Comparison of ENCODE assay signal across 8 cellular contexts in the genomic region with DNA sequence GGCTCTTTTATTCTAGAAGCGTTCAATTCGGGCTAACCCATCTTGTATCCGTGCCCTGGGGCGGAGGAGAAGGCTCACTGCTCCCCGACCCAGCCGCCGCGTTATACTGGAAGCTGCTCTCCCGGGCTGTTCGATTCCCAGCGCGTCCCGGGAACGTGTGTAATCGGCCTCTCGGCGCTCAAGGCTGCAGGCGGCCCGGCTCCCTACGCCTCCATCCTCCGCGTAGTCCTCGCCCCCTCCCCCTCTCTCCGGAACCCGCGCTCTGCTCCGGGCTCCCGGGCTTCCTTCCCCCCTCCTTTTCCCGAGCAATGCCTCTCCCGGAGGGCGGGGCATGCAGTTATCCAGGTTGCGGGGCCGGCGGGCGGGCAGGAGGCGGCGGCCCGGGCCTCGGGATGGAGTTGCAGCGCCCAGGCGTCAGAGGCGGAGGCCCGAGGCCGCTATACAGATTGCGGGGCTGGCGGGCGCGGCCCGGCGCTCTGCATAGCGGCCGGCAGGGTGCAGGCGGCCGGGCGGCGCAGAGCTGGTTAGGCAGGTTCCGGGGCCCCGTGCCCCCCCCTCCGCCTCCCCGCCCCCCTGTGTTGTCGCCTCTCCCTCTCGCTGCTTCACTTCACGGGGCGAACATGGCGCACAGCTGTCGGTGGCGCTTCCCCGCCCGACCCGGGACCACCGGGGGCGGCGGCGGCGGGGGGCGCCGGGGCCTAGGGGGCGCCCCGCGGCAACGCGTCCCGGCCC. TPM values are rescaled to one million over a fixed set of nuclear protein-coding genes. Genes with fewer than 3 reads are reported as not detected.
A peak's percentile ranks its signal among the peaks of the same experiment; 100 is the strongest.
DNase-seq lines count a peak whose midpoint lies in the region; ATAC-seq, FAIRE-seq and TF ChIP-seq lines count a peak whose summit lies in the region.

A gene (plus strand): TSS at position 600 of the 732 bp plus-strand sequence. CDS start 21 bp downstream, at position 621.

- no peaks in the 10 kb centered on the region for H3K9me3 ChIP-seq in SU-DHL-6 (ENCODE audit: insufficient read depth, low read length)
- no peaks in the 10 kb centered on the region for H3K9me3 ChIP-seq in pancreas
- H3K9me3 ChIP-seq in thyroid gland: no peaks in the 10 kb centered on the region

- no peak for FAIRE-seq in pancreas (lab: Jason Lieb, UNC)

- no peaks in the 10 kb centered on the region for H3K9me3 Mint-ChIP-seq in activated naive CD8-positive, alpha-beta T cell treated with anti-CD3 and anti-CD28 coated beads, Interleukin-2, amount 10 ng/mL, durations not matched to agents 7 days and 5 days

- H3K9ac ChIP-seq in SU-DHL-6 (ENCODE audit: low read length): peak within 1 kb of the TSS; percentile 92

- TF ChIP-seq POLR2A in thyroid gland (IDR thresholded peaks at IDR 0.05): peak in 1 of 2 donors; percentile 44

- peak within 1 kb of the TSS; percentile 78 for H2AFZ ChIP-seq in SU-DHL-6 (ENCODE audit: low read depth, low read length, severe bottlenecking)

- H3K27ac ChIP-seq in SU-DHL-6 (ENCODE audit: low read depth, low read length) (peak within 1 kb of the TSS; percentile 91), pancreas (peak within 1 kb of the TSS; percentile 83 to 89 (median 86)), thyroid gland (peak within 1 kb of the TSS; percentile 71 to 91 (median 91))

- TF ChIP-seq CTCF in GM10248 (IDR thresholded peaks at IDR 0.05; ENCODE audit: control extremely low read depth, extremely low read depth, low read depth, missing control alignments) (peak; percentile 100), SU-DHL-6 (IDR thresholded peaks at IDR 0.05; ENCODE audit: insufficient read depth, low read length, poor library complexity, severe bottlenecking) (no peak), pancreas (IDR thresholded peaks at IDR 0.05) (no peak), thyroid gland (IDR thresholded peaks at IDR 0.05) (peak in 3 of 6 experiments; percentile 35 to 99 (median 60))

- H3K36me3 ChIP-seq in SU-DHL-6 (ENCODE audit: low read length): peaks cover 17% of the 10 kb centered on the region
- H3K36me3 ChIP-seq in pancreas: no peaks in the 10 kb centered on the region
- H3K36me3 ChIP-seq in thyroid gland: no peaks in the 10 kb centered on the region

- peaks cover 4% of the 10 kb centered on the region for H3K27me3 Mint-ChIP-seq in activated naive CD8-positive, alpha-beta T cell treated with anti-CD3 and anti-CD28 coated beads, Interleukin-2, amount 10 ng/mL, durations not matched to agents 7 days and 5 days

- peak; percentile 93 for DNase-seq in GM10248 (ENCODE audit: extremely low spot score)
- DNase-seq in NCI-H1417 (lab: John Stamatoyannopoulos, UW): peak; percentile 97 to 100 (median 99)
- DNase-seq in activated naive CD8-positive, alpha-beta T cell treated with anti-CD3 and anti-CD28 coated beads, Interleukin-2, amount 10 ng/mL, durations not matched to agents 7 days and 5 days: peak; percentile 99
- DNase-seq in Right ventricle myocardium inferior (ENCODE audit: missing footprints): peak; percentile 98
- peak; percentile 99 to 100 (median 99) for DNase-seq in pancreas
- peak; percentile 98 for DNase-seq in thyroid gland

- H3K4me1 ChIP-seq in pancreas (peaks cover 6 to 13% (median 12%) of the 10 kb centered on the region in 3 donors), thyroid gland (peaks cover 22 to 35% of the 10 kb centered on the region in 2 donors)

- H3K27me3 ChIP-seq in SU-DHL-6 (ENCODE audit: low read length): no peaks in the 10 kb centered on the region
- H3K27me3 ChIP-seq in pancreas: no peaks in the 10 kb centered on the region
- H3K27me3 ChIP-seq in thyroid gland: no peaks in the 10 kb centered on the region

- peak within 1 kb of the TSS; percentile 94 for H3K27ac Mint-ChIP-seq in activated naive CD8-positive, alpha-beta T cell treated with anti-CD3 and anti-CD28 coated beads, Interleukin-2, amount 10 ng/mL, durations not matched to agents 7 days and 5 days

- H3K9me2 ChIP-seq in SU-DHL-6 (replicated peaks; ENCODE audit: insufficient read depth, low read length): no peaks in the 10 kb centered on the region

- H3K4me1 Mint-ChIP-seq in activated naive CD8-positive, alpha-beta T cell treated with anti-CD3 and anti-CD28 coated beads, Interleukin-2, amount 10 ng/mL, durations not matched to agents 7 days and 5 days: peaks cover 28% of the 10 kb centered on the region

- H3K4me3 Mint-ChIP-seq in activated naive CD8-positive, alpha-beta T cell treated with anti-CD3 and anti-CD28 coated beads, Interleukin-2, amount 10 ng/mL, durations not matched to agents 7 days and 5 days: peak within 1 kb of the TSS; percentile 98

- peak; percentile 62 for ATAC-seq in HG02759 (IDR thresholded peaks at IDR 0.05; ENCODE audit: unreplicated experiment)
- ATAC-seq in activated naive CD8-positive, alpha-beta T cell treated with anti-CD3 and anti-CD28 coated beads, Interleukin-2, amount 10 ng/mL, durations not matched to agents 7 days and 5 days (ENCODE audit: low read depth): peak; percentile 44
- ATAC-seq in Right ventricle myocardium inferior: peak; percentile 95
- peak; percentile 84 to 92 (median 88) for ATAC-seq in pancreas

- peaks cover 45% of the 10 kb centered on the region for H3K79me2 ChIP-seq in SU-DHL-6 (ENCODE audit: insufficient read depth, low read length)

- H4K20me1 ChIP-seq in SU-DHL-6 (ENCODE audit: low read depth, low read length): peaks cover 17% of the 10 kb centered on the region

- intact Hi-C loops in Right ventricle myocardium inferior (cut with DNase I): loop anchor here (1.0 kb wide), 1 partner anchor 35 kb away; a partner anchor contains a TSS
- intact Hi-C loops in pancreas (cut with DNase I): no loop called here
- intact Hi-C loops in thyroid gland (cut with DNase I): loop anchor here (2.0 kb wide), 1 partner anchor 35 kb away; a partner anchor contains a TSS

- H3F3A ChIP-seq in SU-DHL-6 (ENCODE audit: insufficient read depth): peaks cover 15% of the 10 kb centered on the region; the same call in 1 of the 2 replicates

- peaks cover 4% of the 10 kb centered on the region for H3K36me3 Mint-ChIP-seq in activated naive CD8-positive, alpha-beta T cell treated with anti-CD3 and anti-CD28 coated beads, Interleukin-2, amount 10 ng/mL, durations not matched to agents 7 days and 5 days

- 0 to 1% methylated on average over 61 to 83 of the region's 83 CpGs for WGBS in pancreas, 2 donors
- WGBS in thyroid gland, 2 donors: 0% methylated on average over 3 to 26 of the region's 83 CpGs

- peak within 1 kb of the TSS; percentile 85 for H3K4me3 ChIP-seq in SU-DHL-6 (ENCODE audit: insufficient read depth, low read length, poor library complexity, severe bottlenecking)
- H3K4me3 ChIP-seq in pancreas: peak within 1 kb of the TSS; percentile 98 to 100 (median 99)
- H3K4me3 ChIP-seq in thyroid gland (replicated peaks in 1 of 3): peak within 1 kb of the TSS; percentile 51 to 95 (median 79)

- CTCF ChIA-PET in GM10248 (lab: Yijun Ruan, JAX): interaction anchor here (0.8 to 2.1 kb wide), 9 partner anchors 8 to 52 kb away, joined by 3 to 11 read pairs (median 4); no protein-coding TSS in a partner anchor

- H3K4me2 ChIP-seq in SU-DHL-6 (ENCODE audit: low read depth, low read length, poor library complexity, severe bottlenecking): peak within 1 kb of the TSS; percentile 86

- POLR2A ChIA-PET in GM10248 (lab: Yijun Ruan, JAX): interaction anchor here (0.6 to 1.2 kb wide), 2 partner anchors 22 to 25 kb away, joined by 3 read pairs; no protein-coding TSS in a partner anchor
- POLR2A ChIA-PET in activated naive CD8-positive, alpha-beta T cell treated with anti-CD3 and anti-CD28 coated beads, Interleukin-2, amount 10 ng/mL, durations not matched to agents 7 days and 5 days (lab: Charles Lee): interaction anchor here (0.6 to 2.5 kb wide), 17 partner anchors 8 to 583 kb away, joined by 3 to 22 read pairs (median 3); a partner anchor contains a TSS

RNA-seq across cellular contexts. Expression of the gene that starts here (rescaled TPM):
- 100 to 1,000 TPM; 117 to 126 TPM for total RNA-seq in activated naive CD8-positive, alpha-beta T cell treated with anti-CD3 and anti-CD28 coated beads, Interleukin-2, amount 10 ng/mL, durations not matched to agents 7 days and 5 days
- total RNA-seq in Right ventricle myocardium inferior (24.3 TPM), pancreas (10 to 100 TPM; 31.1 to 46.3 (median 36.6) TPM), thyroid gland (100 to 1,000 TPM in 2 of 4 donors, 10 to 100 TPM in 2; 74.5 to 175 (median 90.8) TPM)
- polyA plus RNA-seq in pancreas: 10 to 100 TPM; 13.9 to 14.1 TPM

Comparison
In these comparisons a context has a peak if more than half of its experiments do, and no peak if none do; other contexts are left out.
1. Peak in every context shown above with its lines: DNase-seq, ATAC-seq, H3K4me3 ChIP-seq and H3K27ac ChIP-seq.
2. ATAC-seq: peak in every context shown above with its lines; median percentile 95 in Right ventricle myocardium inferior; 88 in pancreas; 62 in HG02759; 44 in activated naive CD8-positive, alpha-beta T cell treated with anti-CD3 and anti-CD28 coated beads, Interleukin-2, amount 10 ng/mL, durations not matched to agents 7 days and 5 days.
3. intact Hi-C loops: an anchor here in Right ventricle myocardium inferior (1.0 kb wide) and thyroid gland (2.0 kb wide); none called in pancreas.